In genomic region chr1:231603598-231604275, GRCh38 we compare ENCODE assay signal across 8 cellular contexts. TPM values are rescaled to one million over a fixed set of nuclear protein-coding genes. Genes with fewer than 3 reads are reported as not detected.
DNase-seq lines count a peak whose midpoint lies in the region; ATAC-seq and TF ChIP-seq lines count a peak whose summit lies in the region.

No MANE protein-coding gene starts in this region.

- peak; percentile 73 for TF ChIP-seq CTCF in fibroblast of the aortic adventitia (IDR thresholded peaks at IDR 0.05; ENCODE audit: insufficient read depth, low read length)
- TF ChIP-seq CTCF in neural progenitor cell (IDR thresholded peaks at IDR 0.05): peak; percentile 80

- peaks cover 3 to 15% (median 12%) of the 10 kb centered on the region in 11 experiments; a peak in 21 of 22 replicates for H3K9me3 ChIP-seq in BLaER1 treated with 17β-estradiol and CSF1 and Interleukin-3, amounts not matched to agents 10 nM and 100 nM (replicated peaks in 1 of 11)
- no peaks in the 10 kb centered on the region for H3K9me3 ChIP-seq in neural progenitor cell (ENCODE audit: low read depth)

- peak overlapping the region; percentile 37 to 67 (median 50); a peak in 17 of 20 replicates for H3K4me3 ChIP-seq in BLaER1 treated with 17β-estradiol and CSF1 and Interleukin-3, amounts not matched to agents 10 nM and 100 nM
- H3K4me3 ChIP-seq in fibroblast of the aortic adventitia (ENCODE audit: low read depth, low read length) (peak overlapping the region; percentile 66), neural progenitor cell (no peak overlapping the region)

- H3K9ac ChIP-seq in BLaER1 treated with 17β-estradiol and CSF1 and Interleukin-3, amounts not matched to agents 10 nM and 100 nM: peak overlapping the region; percentile 24 to 68 (median 49); a peak in 18 of 22 replicates
- no peak overlapping the region for H3K9ac ChIP-seq in neural progenitor cell

- peak; percentile 56 for ATAC-seq in GM18519 (IDR thresholded peaks at IDR 0.05; ENCODE audit: low FRiP score, unreplicated experiment)
- peak; percentile 44 for ATAC-seq in HG03469 (IDR thresholded peaks at IDR 0.05; ENCODE audit: unreplicated experiment)
- peak; percentile 91 for ATAC-seq in activated CD8-positive, alpha-beta T cell treated with anti-CD3 and anti-CD28 coated beads, Interleukin-2, amount 10 ng/mL, durations not matched to agents 7 days and 5 days
- ATAC-seq in HG03520 (IDR thresholded peaks at IDR 0.05; ENCODE audit: unreplicated experiment): no peak

- 0 out of 22 replicates have a peak, but pooled peaks cover 0 to 4% (median 0%) of the 10 kb centered on the region in 11 experiments for H3K36me3 ChIP-seq in BLaER1 treated with 17β-estradiol and CSF1 and Interleukin-3, amounts not matched to agents 10 nM and 100 nM
- no peaks in the 10 kb centered on the region for H3K36me3 ChIP-seq in neural progenitor cell

- H3K4me3 Mint-ChIP-seq in activated CD8-positive, alpha-beta T cell treated with anti-CD3 and anti-CD28 coated beads, Interleukin-2, amount 10 ng/mL, durations not matched to agents 7 days and 5 days: peak overlapping the region; percentile 92
- peak overlapping the region; percentile 75 for H3K4me3 Mint-ChIP-seq in neural progenitor cell

- no peaks in the 10 kb centered on the region for H3K9me3 Mint-ChIP-seq in activated CD8-positive, alpha-beta T cell treated with anti-CD3 and anti-CD28 coated beads, Interleukin-2, amount 10 ng/mL, durations not matched to agents 7 days and 5 days (ENCODE audit: insufficient read depth)
- H3K9me3 Mint-ChIP-seq in neural progenitor cell: no peaks in the 10 kb centered on the region

- peak overlapping the region; percentile 91 for H2AFZ ChIP-seq in neural progenitor cell (replicated peaks)

- H4K20me1 ChIP-seq in BLaER1 treated with 17β-estradiol and CSF1 and Interleukin-3, amounts not matched to agents 10 nM and 100 nM: no peaks in the 10 kb centered on the region
- no peaks in the 10 kb centered on the region for H4K20me1 ChIP-seq in neural progenitor cell (ENCODE audit: low read depth)

- peaks cover 3% of the 10 kb centered on the region for H3K36me3 Mint-ChIP-seq in activated CD8-positive, alpha-beta T cell treated with anti-CD3 and anti-CD28 coated beads, Interleukin-2, amount 10 ng/mL, durations not matched to agents 7 days and 5 days (ENCODE audit: low read depth)
- no peaks in the 10 kb centered on the region for H3K36me3 Mint-ChIP-seq in neural progenitor cell

- H3K27me3 ChIP-seq in BLaER1 treated with 17β-estradiol and CSF1 and Interleukin-3, amounts not matched to agents 10 nM and 100 nM: no peaks in the 10 kb centered on the region
- peaks cover 14% of the 10 kb centered on the region for H3K27me3 ChIP-seq in neural progenitor cell

- H3K4me1 Mint-ChIP-seq in activated CD8-positive, alpha-beta T cell treated with anti-CD3 and anti-CD28 coated beads, Interleukin-2, amount 10 ng/mL, durations not matched to agents 7 days and 5 days (ENCODE audit: low read depth): peaks cover 18% of the 10 kb centered on the region
- H3K4me1 Mint-ChIP-seq in neural progenitor cell: peaks cover 5% of the 10 kb centered on the region

- peak overlapping the region; percentile 52 to 76 (median 67) for H3K4me2 ChIP-seq in BLaER1 treated with 17β-estradiol and CSF1 and Interleukin-3, amounts not matched to agents 10 nM and 100 nM
- H3K4me2 ChIP-seq in neural progenitor cell: peak overlapping the region; percentile 36

- no peaks in the 10 kb centered on the region for H3K79me2 ChIP-seq in neural progenitor cell (ENCODE audit: low read depth)

- H3F3A ChIP-seq in neural progenitor cell (ENCODE audit: low read depth): no peaks in the 10 kb centered on the region

- DNase-seq in NCI-H526 (lab: John Stamatoyannopoulos, UW): peak; percentile 21 to 61
- peak; percentile 65 for DNase-seq in activated CD8-positive, alpha-beta T cell treated with anti-CD3 and anti-CD28 coated beads, Interleukin-2, amount 10 ng/mL, durations not matched to agents 7 days and 5 days
- DNase-seq in fibroblast of the aortic adventitia (ENCODE audit: low read depth): peak; percentile 69
- peak; percentile 71 for DNase-seq in neural progenitor cell (ENCODE audit: low spot score)

- H3K27me3 Mint-ChIP-seq in activated CD8-positive, alpha-beta T cell treated with anti-CD3 and anti-CD28 coated beads, Interleukin-2, amount 10 ng/mL, durations not matched to agents 7 days and 5 days (ENCODE audit: low read depth): peaks cover 11% of the 10 kb centered on the region
- no peaks in the 10 kb centered on the region for H3K27me3 Mint-ChIP-seq in neural progenitor cell (ENCODE audit: insufficient read depth, low read depth)

- CTCF ChIA-PET in activated CD8-positive, alpha-beta T cell treated with anti-CD3 and anti-CD28 coated beads, Interleukin-2, amount 10 ng/mL, durations not matched to agents 7 days and 5 days (lab: Charles Lee): interaction anchor here (0.6 to 1.9 kb wide), 12 partner anchors 9 to 337 kb away, joined by 3 to 10 read pairs (median 3); partner anchors contain the start of genes EXOC8 and SPRTN

- H3K4me1 ChIP-seq in BLaER1 treated with 17β-estradiol and CSF1 and Interleukin-3, amounts not matched to agents 10 nM and 100 nM: peaks cover 16 to 35% (median 27%) of the 10 kb centered on the region in 10 experiments
- H3K4me1 ChIP-seq in neural progenitor cell: no peaks in the 10 kb centered on the region

- POLR2A ChIA-PET in activated CD8-positive, alpha-beta T cell treated with anti-CD3 and anti-CD28 coated beads, Interleukin-2, amount 10 ng/mL, durations not matched to agents 7 days and 5 days (lab: Charles Lee): no interaction called here

- H3K27ac Mint-ChIP-seq in activated CD8-positive, alpha-beta T cell treated with anti-CD3 and anti-CD28 coated beads, Interleukin-2, amount 10 ng/mL, durations not matched to agents 7 days and 5 days: peak overlapping the region; percentile 89
- no peak overlapping the region for H3K27ac Mint-ChIP-seq in neural progenitor cell

- peak overlapping the region in 7 of 11 experiments; percentile 1 to 55 (median 14); a peak in 8 of 22 replicates for H3K27ac ChIP-seq in BLaER1 treated with 17β-estradiol and CSF1 and Interleukin-3, amounts not matched to agents 10 nM and 100 nM
- no peak overlapping the region for H3K27ac ChIP-seq in neural progenitor cell

RNA-seq across cellular contexts. Expression of gene DISC1, which starts 22.9 kb away (rescaled TPM):
- 10 to 100 TPM; 12.6 to 14.7 TPM for total RNA-seq in activated CD8-positive, alpha-beta T cell treated with anti-CD3 and anti-CD28 coated beads, Interleukin-2, amount 10 ng/mL, durations not matched to agents 7 days and 5 days
- 4.7 and 8.8 TPM in 2 replicates for total RNA-seq in fibroblast of the aortic adventitia (ENCODE audit: low replicate concordance)
- 1.8 and 3.2 TPM in 2 replicates for total RNA-seq in neural progenitor cell (ENCODE audit: low replicate concordance)
